In genomic region chr7:45978731-45979211, GRCh38 we compare ENCODE assay signal across 11 cellular contexts. TPM values are rescaled to one million over a fixed set of nuclear protein-coding genes. Genes with fewer than 3 reads are reported as not detected.
DNase-seq lines count a peak whose midpoint lies in the region; ATAC-seq and TF ChIP-seq lines count a peak whose summit lies in the region.
"Had no signal": no experiment of that assay in that cellular context is flagged by ENCODE, and none has a peak within 500 bp of the region (broad histone marks: within the 10 kb centered on the region; RNA-seq: fewer than 3 reads in every experiment).

No MANE protein-coding gene starts in this region.

- intact Hi-C loops in ascending aorta (cut with DNase I) (loop anchor here (1.0 to 5.0 kb wide), 5 partner anchors 54 to 775 kb away; no protein-coding TSS in a partner anchor), left lung (cut with DNase I) (no loop called here)

- 49 to 55% methylated on average over 2 of the region's 2 CpGs for WGBS in upper lobe of left lung, 2 donors

- TF ChIP-seq EP300 in upper lobe of left lung (IDR thresholded peaks at IDR 0.05), result no peak

- H3K4me3 ChIP-seq in ascending aorta, result no peak overlapping the region
- H3K4me3 ChIP-seq in left lung, result no peak overlapping the region
- H3K4me3 ChIP-seq in upper lobe of left lung, result no peak overlapping the region
- H3K4me3 ChIP-seq: psoas muscle had no signal

- no peaks in the 10 kb centered on the region for H3K27me3 ChIP-seq in ascending aorta
- H3K27me3 ChIP-seq in left lung, result no peaks in the 10 kb centered on the region
- H3K27me3 ChIP-seq in upper lobe of left lung, result no peaks in the 10 kb centered on the region

- H3K36me3 ChIP-seq in ascending aorta (no peaks in the 10 kb centered on the region), left lung (no peaks in the 10 kb centered on the region), upper lobe of left lung (no peaks in the 10 kb centered on the region)
- H3K36me3 ChIP-seq: WERI-Rb-1 had no signal

- no peaks in the 10 kb centered on the region for H3K9me3 ChIP-seq in ascending aorta
- H3K9me3 ChIP-seq in left lung, result no peaks in the 10 kb centered on the region
- H3K9me3 ChIP-seq in upper lobe of left lung, result no peaks in the 10 kb centered on the region
- H3K9me3 ChIP-seq: psoas muscle had no signal

- peaks cover 0 to 15% of the 10 kb centered on the region in 2 donors for H3K36me3 Mint-ChIP-seq in activated naive CD4-positive, alpha-beta T cell treated with anti-CD3 and anti-CD28 coated beads, Interleukin-2, amount 50 U/mL, for 72 hours

- DNase-seq in activated naive CD4-positive, alpha-beta T cell treated with anti-CD3 and anti-CD28 coated beads, Interleukin-2, amount 50 U/mL, for 72 hours (ENCODE audit: low spot score in 2 of 2), result no peak
- no peak for DNase-seq in activated naive CD4-positive, alpha-beta T cell (lab: John Stamatoyannopoulos, UW)
- DNase-seq in ascending aorta (ENCODE audit: low spot score in 2 of 2), result no peak
- no peak for DNase-seq in left lung
- DNase-seq in upper lobe of left lung, result no peak
- DNase-seq in hypothalamus (lab: John Stamatoyannopoulos, UW), result no peak
- DNase-seq in SKM-1 treated with dmso at 0.1 percent for 144 hours (lab: John Stamatoyannopoulos, UW; ENCODE audit: unreplicated experiment), result no peak
- no peak for DNase-seq in A172 (ENCODE audit: low spot score)
- DNase-seq: immature natural killer cell, psoas muscle, WERI-Rb-1 had no signal

- ATAC-seq in activated naive CD4-positive, alpha-beta T cell treated with anti-CD3 and anti-CD28 coated beads, Interleukin-2, amount 50 U/mL, for 72 hours, result no peak
- ATAC-seq in left lung, result peak; percentile 13
- peak in 1 of 2 donors; percentile 7 for ATAC-seq in upper lobe of left lung (ENCODE audit: low FRiP score in 2 of 2)

- no peak for TF ChIP-seq POLR2A in upper lobe of left lung (IDR thresholded peaks at IDR 0.05)

- H3K27ac ChIP-seq in ascending aorta, result peak overlapping the region; percentile 78 to 87
- peak overlapping the region; percentile 84 to 90 for H3K27ac ChIP-seq in left lung
- peak overlapping the region; percentile 56 to 81 (median 68) for H3K27ac ChIP-seq in upper lobe of left lung
- H3K27ac ChIP-seq: psoas muscle, WERI-Rb-1 had no signal

- TF ChIP-seq CTCF in ascending aorta (IDR thresholded peaks at IDR 0.05) (no peak), left lung (IDR thresholded peaks at IDR 0.05) (no peak), upper lobe of left lung (IDR thresholded peaks at IDR 0.05) (no peak)

- H3K9me3 Mint-ChIP-seq in activated naive CD4-positive, alpha-beta T cell treated with anti-CD3 and anti-CD28 coated beads, Interleukin-2, amount 50 U/mL, for 72 hours, result peaks cover 7 to 8% of the 10 kb centered on the region in 2 donors

- H3K4me1 ChIP-seq in ascending aorta (peaks cover 19 to 37% of the 10 kb centered on the region in 2 donors), left lung (peaks cover 7 to 21% of the 10 kb centered on the region in 2 donors), upper lobe of left lung (peaks cover 6 to 16% (median 13%) of the 10 kb centered on the region in 4 donors)

- peak overlapping the region; percentile 67 to 91 for H3K27ac Mint-ChIP-seq in activated naive CD4-positive, alpha-beta T cell treated with anti-CD3 and anti-CD28 coated beads, Interleukin-2, amount 50 U/mL, for 72 hours
- H3K27ac Mint-ChIP-seq: immature natural killer cell had no signal

RNA-seq across cellular contexts. Expression of gene IGFBP3, which starts 57.7 kb away (rescaled TPM):
- total RNA-seq in activated naive CD4-positive, alpha-beta T cell treated with anti-CD3 and anti-CD28 coated beads, Interleukin-2, amount 50 U/mL, for 72 hours, result under 1 TPM in 1 of 2 donors, not detected in 1; 0.31 TPM
- 763 TPM for total RNA-seq in ascending aorta
- total RNA-seq in left lung, result 10 to 100 TPM; 33.8 to 35.9 TPM
- total RNA-seq in upper lobe of left lung, result 100 to 1,000 TPM in 1 of 6 donors, 10 to 100 TPM in 5; 21.5 to 107 (median 40.1) TPM
- 62.0 and 81.7 TPM in 2 replicates for total RNA-seq in A172 (2014; rRNA removed; shearing (Covaris generic))

Comparison
In these comparisons a context has a peak if more than half of its experiments do, and no peak if none do; other contexts are left out.
1. RNA of gene IGFBP3, which starts 57.7 kb away (total RNA-seq): 763 TPM in ascending aorta (single experiment), 62.0 to 81.7 TPM in A172, 21.5 to 107 TPM in upper lobe of left lung and 33.8 to 35.9 TPM in left lung; 0.31 TPM in activated naive CD4-positive, alpha-beta T cell treated with anti-CD3 and anti-CD28 coated beads, Interleukin-2, amount 50 U/mL, for 72 hours; every median in the first group is over 10 times any median in the second.
2. Peak in every context shown above with its lines, with median percentiles within 50 percentile points of each other: H3K27ac ChIP-seq.